18 cellular contexts compared by ENCODE assay signal in genomic region chr10:122678266-122678665, GRCh38. TPM values are rescaled to one million over a fixed set of nuclear protein-coding genes. Genes with fewer than 3 reads are reported as not detected.
DNase-seq lines count a peak whose midpoint lies in the region; ATAC-seq and TF ChIP-seq lines count a peak whose summit lies in the region.
"Had no signal": no experiment of that assay in that cellular context is flagged by ENCODE, and none has a peak within 500 bp of the region (broad histone marks: within the 10 kb centered on the region; RNA-seq: fewer than 3 reads in every experiment).

No MANE protein-coding gene starts in this region.

- intact Hi-C loops in body of pancreas (cut with DNase I), result no loop called here

- H3K4me3 ChIP-seq in osteoblast (ENCODE audit: insufficient read depth, low read length) (no peak overlapping the region), body of pancreas (no peak overlapping the region)
- H3K4me3 ChIP-seq: A549 had no signal

- H3K79me2 ChIP-seq in osteoblast (ENCODE audit: insufficient read depth, low read length), result no peaks in the 10 kb centered on the region

- H2AFZ ChIP-seq in osteoblast (ENCODE audit: low read length), result no peak overlapping the region

- no peak overlapping the region for H3K4me2 ChIP-seq in osteoblast (ENCODE audit: insufficient read depth, low read length)
- H3K4me2 ChIP-seq: A549 had no signal

- TF ChIP-seq CTCF in osteoblast (IDR thresholded peaks at IDR 0.05; ENCODE audit: extremely low read depth, low read depth, low read length) (no peak), body of pancreas (IDR thresholded peaks at IDR 0.05) (no peak)

- H3K27me3 ChIP-seq in osteoblast (ENCODE audit: insufficient read depth, low read length) (peaks cover 11% of the 10 kb centered on the region), body of pancreas (no peaks in the 10 kb centered on the region)

- DNase-seq in M059J (ENCODE audit: low read depth) (peak; percentile 25), astrocyte of the hippocampus (ENCODE audit: low read depth, low spot score) (peak; percentile 40), osteoblast (ENCODE audit: insufficient read length, low spot score, missing footprints) (peak; percentile 59), body of pancreas (no peak)
- DNase-seq: BE2C; CD8-positive, alpha-beta T cell; COR-L47; DMS153; DMS79 treated with DMSO at 0.1 percent for 48 hours; GF-D8; HCEC 1CT; HFFc6 had no signal

- no peaks in the 10 kb centered on the region for H3K9me3 ChIP-seq in osteoblast (ENCODE audit: low read depth, low read length)
- no peaks in the 10 kb centered on the region for H3K9me3 ChIP-seq in body of pancreas
- H3K9me3 ChIP-seq: A549, BE2C had no signal

- no peaks in the 10 kb centered on the region for H3K36me3 ChIP-seq in osteoblast (ENCODE audit: insufficient read depth, low read length)
- H3K36me3 ChIP-seq in body of pancreas (replicated peaks in 1 of 2; ENCODE audit: insufficient read depth in 1 of 2, low read depth in 2 of 2), result no peaks in the 10 kb centered on the region
- H3K36me3 ChIP-seq: BE2C had no signal

- H3K4me1 ChIP-seq in osteoblast (ENCODE audit: insufficient read depth, low read length) (no peaks in the 10 kb centered on the region), body of pancreas (no peaks in the 10 kb centered on the region)
- H3K4me1 ChIP-seq: A549, BE2C had no signal

- ATAC-seq in HG02588 (IDR thresholded peaks at IDR 0.05; ENCODE audit: unreplicated experiment), result no peak
- ATAC-seq in HG02798 (IDR thresholded peaks at IDR 0.05; ENCODE audit: poor library complexity, unreplicated experiment), result no peak
- ATAC-seq in body of pancreas, result no peak
- ATAC-seq: A549; CD8-positive, alpha-beta T cell; HepG2 had no signal

- no peak for TF ChIP-seq POLR2A in body of pancreas (IDR thresholded peaks at IDR 0.05)

- no peaks in the 10 kb centered on the region for H4K20me1 ChIP-seq in osteoblast (ENCODE audit: insufficient read depth, low read length)

- H3K27ac ChIP-seq in osteoblast (ENCODE audit: low read depth, low read length) (no peak overlapping the region), body of pancreas (no peak overlapping the region)
- H3K27ac ChIP-seq: A549, C4-2B had no signal

RNA-seq across cellular contexts. Expression of gene C10orf120, which starts 21.4 kb away (rescaled TPM):
- not detected in 2 replicates for total RNA-seq in M059J (2014; rRNA removed; shearing (Covaris generic))
- total RNA-seq in osteoblast, result not detected in 2 replicates
- total RNA-seq in body of pancreas, result not detected
- total RNA-seq: CD8-positive, alpha-beta T cell; H4; HepG2; HFFc6 had no signal

Comparison
In these comparisons a context has a peak if more than half of its experiments do, and no peak if none do; other contexts are left out.
1. DNase-seq: peak in M059J (single experiment), astrocyte of the hippocampus (single experiment) and osteoblast (single experiment); none in body of pancreas (0 of 4).